16 cellular contexts compared by ENCODE assay signal in genomic region chr2:150075831-150076230, GRCh38.
DNase-seq lines count a peak whose midpoint lies in the region; ATAC-seq, FAIRE-seq and TF ChIP-seq lines count a peak whose summit lies in the region.
"Had no signal": no experiment of that assay in that cellular context is flagged by ENCODE, and none has a peak within 500 bp of the region (broad histone marks: within the 10 kb centered on the region; RNA-seq: fewer than 3 reads in every experiment).

No MANE protein-coding gene starts in this region.

- dilution Hi-C loops in keratinocyte (cut with MboI; ENCODE audit: extremely low pct_ligation_motif_present, low sequenced_read_pairs) = no loop called here

- no peaks in the 10 kb centered on the region for H3K79me2 ChIP-seq in keratinocyte (ENCODE audit: control insufficient read depth, insufficient read depth, low read length)

- H4K20me1 ChIP-seq in keratinocyte (ENCODE audit: control insufficient read depth, extremely low read depth, insufficient read depth, low read length) = no peaks in the 10 kb centered on the region

- peak overlapping the region; percentile 7; the same call in 2 of the 3 replicates for H3K4me2 ChIP-seq in A549
- H3K4me2 ChIP-seq in keratinocyte (ENCODE audit: control insufficient read depth, extremely low read depth, insufficient read depth, low read depth, low read length) = no peak overlapping the region

- peak overlapping the region; percentile 31 for H3K9ac ChIP-seq in keratinocyte (ENCODE audit: control insufficient read depth, extremely low read depth, insufficient read depth, low read length)

- WGBS in A549 (ENCODE audit: missing lambda C conversion rate) = 20% methylated on average over 2 of the region's 2 CpGs

- no peaks in the 10 kb centered on the region for H3K36me3 ChIP-seq in keratinocyte (ENCODE audit: control insufficient read depth in 2 of 2, extremely low read depth in 1 of 2, insufficient read depth in 2 of 2, low read length in 2 of 2)
- no peaks in the 10 kb centered on the region for H3K36me3 ChIP-seq in effector memory CD4-positive, alpha-beta T cell (ENCODE audit: control insufficient read depth, insufficient read depth, low read length)

- no peak for TF ChIP-seq EP300 in A549 (IDR thresholded peaks at IDR 0.05)

- no peak for TF ChIP-seq CTCF in A549 (IDR thresholded peaks at IDR 0.05)
- no peak for TF ChIP-seq CTCF in keratinocyte (optimal IDR thresholded peaks at IDR 0.05 in 1 of 3, IDR thresholded peaks at IDR 0.05 in 1 of 3, conservative IDR thresholded peaks at IDR 0.05 in 1 of 3; ENCODE audit: extremely low read depth in 1 of 3, insufficient read depth in 2 of 3, low read length in 3 of 3)

- CTCF ChIA-PET in A549 (lab: Yijun Ruan, JAX) = no interaction called here

- H3K27ac ChIP-seq in A549 (peak overlapping the region; percentile 47 to 62; a peak in 5 of 6 replicates), keratinocyte (ENCODE audit: control insufficient read depth, insufficient read depth, low read length) (peak overlapping the region; percentile 69)
- no peak overlapping the region for H3K27ac ChIP-seq in effector memory CD4-positive, alpha-beta T cell (ENCODE audit: insufficient read depth, low read length, poor library complexity, severe bottlenecking)

- DNase-seq in A549 (ENCODE audit: low read depth in 1 of 2, low spot score in 1 of 2) (peak in 1 of 2 experiments; percentile 33), HK-2 (ENCODE audit: unreplicated experiment) (peak; percentile 9), astrocyte of the hippocampus (ENCODE audit: low read depth, low spot score) (peak; percentile 46), keratinocyte (ENCODE audit: low read depth, low spot score) (no peak), Kasumi-1 (lab: John Stamatoyannopoulos, UW) (no peak), Right ventricle myocardium inferior (ENCODE audit: missing footprints) (no peak), DMS 273 treated with DMSO at 0.1 percent for 48 hours (lab: John Stamatoyannopoulos, UW) (no peak)
- DNase-seq in effector memory CD4-positive, alpha-beta T cell = no peak
- DNase-seq: activated effector memory CD4-positive, alpha-beta T cell treated with Interleukin-2 at 50 U/mL for 16 hours; NCI-H1930; NCI-H774; SHP77; stimulated activated CD4-positive, alpha-beta T cell treated with anti-CD3 and anti-CD28 coated beads, Interleukin-12 subunit alpha, Interleukin-12 subunit beta, amount 100 ng/mL, for 4 hours had no signal

- peaks cover 19% of the 10 kb centered on the region for H3K4me1 ChIP-seq in A549
- peaks cover 8% of the 10 kb centered on the region for H3K4me1 ChIP-seq in keratinocyte (ENCODE audit: control insufficient read depth, extremely low read depth, insufficient read depth, low read length)
- H3K4me1 ChIP-seq in effector memory CD4-positive, alpha-beta T cell (ENCODE audit: control insufficient read depth, insufficient read depth, low read length, poor library complexity, severe bottlenecking) = no peaks in the 10 kb centered on the region

- ATAC-seq in A549 (peak; percentile 77 to 84), Right ventricle myocardium inferior (no peak)
- ATAC-seq: GM12878 had no signal

- no peaks in the 10 kb centered on the region for H3K9me1 ChIP-seq in keratinocyte (ENCODE audit: control insufficient read depth, extremely low read depth, insufficient read depth, low read length)

- H3K9me3 ChIP-seq in A549 = no peaks in the 10 kb centered on the region
- no peaks in the 10 kb centered on the region for H3K9me3 ChIP-seq in keratinocyte (ENCODE audit: control insufficient read depth, low read depth, low read length)
- H3K9me3 ChIP-seq in effector memory CD4-positive, alpha-beta T cell (ENCODE audit: control insufficient read depth, low read length) = no peaks in the 10 kb centered on the region

- TF ChIP-seq POLR2A in A549 (IDR thresholded peaks at IDR 0.05; ENCODE audit: low read length) = no peak

- no peak for TF ChIP-seq RAD21 in A549 (conservative IDR thresholded peaks at IDR 0.05 in 1 of 2, IDR thresholded peaks at IDR 0.05 in 1 of 2)

- H2AFZ ChIP-seq in keratinocyte (ENCODE audit: control insufficient read depth, low read length) = peak overlapping the region; percentile 79

- POLR2A ChIA-PET in A549 (lab: Yijun Ruan, JAX) = no interaction called here

- no peak overlapping the region for H3K4me3 ChIP-seq in A549
- no peak overlapping the region for H3K4me3 ChIP-seq in keratinocyte (ENCODE audit: control insufficient read depth in 2 of 3, extremely low read depth in 1 of 3, insufficient read depth in 2 of 3, low read depth in 1 of 3, low read length in 3 of 3)
- H3K4me3 ChIP-seq in effector memory CD4-positive, alpha-beta T cell (ENCODE audit: insufficient read depth, low read depth, low read length, poor library complexity, severe bottlenecking) = no peak overlapping the region
- H3K4me3 ChIP-seq: GM12878 had no signal

- intact Hi-C loops in Right ventricle myocardium inferior (cut with DNase I) = no loop called here

- H3K27me3 ChIP-seq in keratinocyte (ENCODE audit: control insufficient read depth, extremely low read depth, insufficient read depth, low read length) = no peaks in the 10 kb centered on the region
- H3K27me3 ChIP-seq in effector memory CD4-positive, alpha-beta T cell (replicated peaks; ENCODE audit: control insufficient read depth, insufficient read depth, low read length, poor library complexity, severe bottlenecking) = no peaks in the 10 kb centered on the region

- no peak for FAIRE-seq in A549 (lab: Jason Lieb, UNC)
- peak; percentile 81 for FAIRE-seq in keratinocyte (lab: Jason Lieb, UNC)
- FAIRE-seq: A204.1, GM12878, TTC549 had no signal

TF ChIP-seq in A549, 52 proteins besides CTCF, POLR2A, EP300 and RAD21:
- TF ChIP-seq HES2 (IDR thresholded peaks at IDR 0.05) (no peak), CHD4 (IDR thresholded peaks at IDR 0.05; ENCODE audit: borderline replicate concordance) (no peak), EHMT2 (IDR thresholded peaks at IDR 0.05; ENCODE audit: low read depth) (no peak), RCOR1 (IDR thresholded peaks at IDR 0.05; ENCODE audit: low read depth, low read length) (no peak), POLR2AphosphoS2 (conservative IDR thresholded peaks at IDR 0.05; ENCODE audit: low read length) (no peak), TP53 (CRISPR knock-in tag; IDR thresholded peaks at IDR 0.05) (no peak), MAFK (IDR thresholded peaks at IDR 0.05; ENCODE audit: partially characterized antibody) (peak; percentile 28)
TF ChIP-seq in A549: peak in this region for 1.

Comparison
In these comparisons a context has a peak if more than half of its experiments do, and no peak if none do; other contexts are left out.
1. DNase-seq: peak in HK-2 (single experiment) and astrocyte of the hippocampus (single experiment); none in keratinocyte (single experiment), Kasumi-1 (0 of 2), Right ventricle myocardium inferior (single experiment), effector memory CD4-positive, alpha-beta T cell (0 of 3) and DMS 273 treated with DMSO at 0.1 percent for 48 hours (single experiment).